19 cellular contexts compared by ENCODE assay signal in genomic region chr4:3724319-3725231, GRCh38. TPM values are rescaled to one million over a fixed set of nuclear protein-coding genes. Genes with fewer than 3 reads are reported as not detected.
A peak's percentile ranks its signal among the peaks of the same experiment; 100 is the strongest.
DNase-seq lines count a peak whose midpoint lies in the region; ATAC-seq and TF ChIP-seq lines count a peak whose summit lies in the region.
"Had no signal": no experiment of that assay in that cellular context is flagged by ENCODE, and none has a peak within 500 bp of the region (broad histone marks: within the 10 kb centered on the region; RNA-seq: fewer than 3 reads in every experiment).

No MANE protein-coding gene starts in this region.

- no peaks in the 10 kb centered on the region for H3K9me3 ChIP-seq in ES-I3 (ENCODE audit: control insufficient read depth, insufficient read depth, low read length)
- no peaks in the 10 kb centered on the region for H3K9me3 ChIP-seq in RWPE2 (ENCODE audit: severe bottlenecking)
- no peaks in the 10 kb centered on the region for H3K9me3 ChIP-seq in iPS-20b (ENCODE audit: insufficient read depth, low read depth, low read length)
- no peaks in the 10 kb centered on the region for H3K9me3 ChIP-seq in testis
- H3K9me3 ChIP-seq in T-helper 17 cell (ENCODE audit: control insufficient read depth, low read length, poor library complexity, severe bottlenecking), result no peaks in the 10 kb centered on the region
- H3K9me3 ChIP-seq: lower lobe of right lung, prostate gland had no signal

- peaks cover 43% of the 10 kb centered on the region for H3K27me3 ChIP-seq in RWPE2 (ENCODE audit: insufficient read depth, poor library complexity, severe bottlenecking)
- H3K27me3 ChIP-seq in iPS-20b (ENCODE audit: insufficient read depth, low read length), result peaks cover 47% of the 10 kb centered on the region
- H3K27me3 ChIP-seq in testis, result no peaks in the 10 kb centered on the region

- peaks cover 3% of the 10 kb centered on the region for H3K4me1 Mint-ChIP-seq in T-helper 17 cell

- peak overlapping the region; percentile 12; the same call in 1 of the 2 replicates for H3K9ac ChIP-seq in ES-I3 (ENCODE audit: low read depth, low read length)
- no peak overlapping the region for H3K9ac ChIP-seq in iPS-20b (ENCODE audit: low read depth, low read length)

- 30 to 41% methylated on average over 35 to 42 of the region's 44 CpGs for WGBS in testis, 2 donors

- H3K27ac Mint-ChIP-seq in T-helper 17 cell, result no peak overlapping the region
- H3K27ac Mint-ChIP-seq: naive B cell; stimulated activated naive B cell treated with anti-CD40 and anti-IgM and Interleukin-4, amounts not matched to agents 10 μg/mL and 1 μg/mL and 100 μg/mL, for 72 hours; T-cell had no signal

- H3K4me3 Mint-ChIP-seq in T-helper 17 cell, result no peak overlapping the region
- H3K4me3 Mint-ChIP-seq: stimulated activated naive B cell treated with anti-CD40 and anti-IgM and Interleukin-4, amounts not matched to agents 10 μg/mL and 1 μg/mL and 100 μg/mL, for 72 hours; T-cell had no signal

- TF ChIP-seq POLR2A in testis (IDR thresholded peaks at IDR 0.05), result no peak

- H3K36me3 ChIP-seq in ES-I3 (ENCODE audit: insufficient read depth, low read length), result no peaks in the 10 kb centered on the region
- H3K36me3 ChIP-seq in RWPE2 (ENCODE audit: low read depth), result no peaks in the 10 kb centered on the region
- no peaks in the 10 kb centered on the region for H3K36me3 ChIP-seq in iPS-20b (ENCODE audit: insufficient read depth, low read depth, low read length)
- H3K36me3 ChIP-seq in testis (ENCODE audit: low read depth, missing control alignments), result no peaks in the 10 kb centered on the region
- H3K36me3 ChIP-seq: lower lobe of right lung, prostate gland had no signal

- H3K4me3 ChIP-seq in RWPE2 (ENCODE audit: severe bottlenecking) (no peak overlapping the region), iPS-20b (ENCODE audit: low read length) (peak overlapping the region; percentile 55; the same call in 1 of the 2 replicates), testis (no peak overlapping the region)
- H3K4me3 ChIP-seq: lower lobe of right lung, prostate gland had no signal

- H3K27me3 Mint-ChIP-seq in T-helper 17 cell, result peaks cover 39% of the 10 kb centered on the region

- H3K27ac ChIP-seq in RWPE2 (ENCODE audit: poor library complexity, severe bottlenecking) (no peak overlapping the region), iPS-20b (ENCODE audit: low read length) (no peak overlapping the region), testis (no peak overlapping the region)
- H3K27ac ChIP-seq: C4-2B, lower lobe of right lung, prostate gland had no signal

- ATAC-seq in RWPE2 (ENCODE audit: low read depth) (peak; percentile 10; the same call in 1 of the 3 replicates), T-helper 17 cell (no peak), GM21390 (IDR thresholded peaks at IDR 0.05; ENCODE audit: unreplicated experiment) (no peak)
- ATAC-seq: lower lobe of right lung; stimulated activated naive B cell treated with anti-CD40 and anti-IgM and Interleukin-4, amounts not matched to agents 10 μg/mL and 1 μg/mL and 100 μg/mL, for 72 hours; T-cell had no signal

- H3K4me1 ChIP-seq in ES-I3 (ENCODE audit: insufficient read depth, low read length) (peaks cover 9% of the 10 kb centered on the region; the same call in 1 of the 2 replicates), RWPE2 (ENCODE audit: insufficient read depth, poor library complexity, severe bottlenecking) (no peaks in the 10 kb centered on the region), iPS-20b (ENCODE audit: insufficient read depth, low read length) (peaks cover 3% of the 10 kb centered on the region; the same call in 1 of the 2 replicates), testis (peaks cover 4% of the 10 kb centered on the region)
- H3K4me1 ChIP-seq: lower lobe of right lung, prostate gland had no signal

- intact Hi-C loops in testis (cut with DNase I; ENCODE audit: low total_unique reads), result no loop called here

- peaks cover 2% of the 10 kb centered on the region for H3K36me3 Mint-ChIP-seq in T-helper 17 cell (ENCODE audit: low read depth)
- H3K36me3 Mint-ChIP-seq: naive B cell; stimulated activated naive B cell treated with anti-CD40 and anti-IgM and Interleukin-4, amounts not matched to agents 10 μg/mL and 1 μg/mL and 100 μg/mL, for 72 hours; T-cell had no signal

- DNase-seq in COLO668 (lab: John Stamatoyannopoulos, UW; ENCODE audit: unreplicated experiment) (peak; percentile 21), RWPE2 (ENCODE audit: low spot score) (no peak), testis (no peak), GM19240 (ENCODE audit: insufficient read length, low spot score) (no peak), T-helper 17 cell (no peak)
- DNase-seq: activated gamma-delta T cell; foreskin melanocyte; lower lobe of right lung; naive B cell; NCI-H187 treated with DMSO at 0.1 percent for 48 hours; NCI-H510A treated with DMSO at 0.1 percent for 48 hours; stimulated activated CD4-positive, alpha-beta T cell treated with anti-CD3 and anti-CD28 coated beads, Interleukin-12 subunit alpha, Interleukin-12 subunit beta, amount 100 ng/mL, for 4 hours; stimulated activated naive B cell treated with anti-CD40 and anti-IgM and Interleukin-4, amounts not matched to agents 10 μg/mL and 1 μg/mL and 100 μg/mL, for 72 hours; T-cell had no signal

- TF ChIP-seq CTCF in RWPE2 (IDR thresholded peaks at IDR 0.05; ENCODE audit: poor library complexity, severe bottlenecking) (no peak), testis (IDR thresholded peaks at IDR 0.05) (no peak)

RNA-seq across cellular contexts. Expression of gene ADRA2C, which starts 41.6 kb away (rescaled TPM):
- total RNA-seq in testis (10 to 100 TPM in 1 of 2 donors, 1 to 10 TPM in 1; 9.3 to 16.0 TPM), T-helper 17 cell (not detected)
- polyA plus RNA-seq in testis (ENCODE audit: insufficient read depth, low read depth, low replicate concordance), result 7.2 TPM

Comparison
In these comparisons a context has a peak if more than half of its experiments do, and no peak if none do; other contexts are left out.
1. RNA of gene ADRA2C, which starts 41.6 kb away (total RNA-seq): 9.3 to 16.0 TPM in testis; not detected in T-helper 17 cell; every median in the first group is over 10 times any median in the second.